8 cellular contexts compared by ENCODE assay signal in genomic region chr1:78840447-78841251, GRCh38.
DNase-seq lines count a peak whose midpoint lies in the region; ATAC-seq, FAIRE-seq and TF ChIP-seq lines count a peak whose summit lies in the region.

No MANE protein-coding gene starts in this region.

- H3K4me1 ChIP-seq in SJSA1 (replicated peaks) (peaks cover 39% of the 10 kb centered on the region), small intestine (ENCODE audit: control insufficient read depth in 2 of 2, insufficient read depth in 1 of 2, low read depth in 1 of 2, low read length in 1 of 2) (no peaks in the 10 kb centered on the region)

- DNase-seq in AG09309 (ENCODE audit: low read depth) (peak; percentile 39), SJSA1 (ENCODE audit: low read depth in 1 of 2, low spot score in 2 of 2) (peak; percentile 86 to 87), inferior parietal cortex (ENCODE audit: extremely low spot score) (peak; percentile 15), NOMO-1 treated with DMSO at 0.1 percent for 48 hours (lab: John Stamatoyannopoulos, UW; ENCODE audit: unreplicated experiment) (no peak), NCI-H1048 (lab: John Stamatoyannopoulos, UW) (no peak), T-helper 2 cell (no peak), small intestine (no peak)

- no peak for FAIRE-seq in small intestine (lab: Jason Lieb, UNC)

- H3K4me3 ChIP-seq in AG09309 (ENCODE audit: control insufficient read depth, low read depth, low read length) (peak overlapping the region; percentile 5), SJSA1 (no peak overlapping the region), small intestine (ENCODE audit: low read depth in 1 of 2, low read length in 2 of 2) (no peak overlapping the region)

- WGBS in small intestine, 3 donors, result 49 to 57% (median 53%) methylated on average over 8 of the region's 8 CpGs

- no peaks in the 10 kb centered on the region for H3K36me3 ChIP-seq in SJSA1
- H3K36me3 ChIP-seq in small intestine (ENCODE audit: control insufficient read depth in 2 of 2, insufficient read depth in 2 of 2, low read length in 2 of 2), result no peaks in the 10 kb centered on the region

- peak; percentile 58 for ATAC-seq in HG02571 (IDR thresholded peaks at IDR 0.05; ENCODE audit: unreplicated experiment)

- TF ChIP-seq CTCF in AG09309 (IDR thresholded peaks at IDR 0.05; ENCODE audit: control insufficient read depth, insufficient read depth, low read depth, low read length, missing control alignments), result no peak

- H3K27ac ChIP-seq in SJSA1 (peak overlapping the region; percentile 68), small intestine (ENCODE audit: low read depth in 1 of 2, low read length in 1 of 2) (no peak overlapping the region)

- H3K27me3 ChIP-seq in SJSA1 (replicated peaks), result no peaks in the 10 kb centered on the region
- H3K27me3 ChIP-seq in small intestine (ENCODE audit: control insufficient read depth in 2 of 2, insufficient read depth in 2 of 2, low read length in 2 of 2), result no peaks in the 10 kb centered on the region

- H3K9me3 ChIP-seq in SJSA1 (replicated peaks) (no peaks in the 10 kb centered on the region), small intestine (ENCODE audit: control insufficient read depth, low read depth) (no peaks in the 10 kb centered on the region)

Comparison
In these comparisons a context has a peak if more than half of its experiments do, and no peak if none do; other contexts are left out.
1. DNase-seq: peak in AG09309 (single experiment), SJSA1 (2 of 2) and inferior parietal cortex (single experiment); none in NOMO-1 treated with DMSO at 0.1 percent for 48 hours (single experiment), NCI-H1048 (single experiment), T-helper 2 cell (0 of 5) and small intestine (single experiment).